ENCODE assay signal across 22 cellular contexts in the genomic region with DNA sequence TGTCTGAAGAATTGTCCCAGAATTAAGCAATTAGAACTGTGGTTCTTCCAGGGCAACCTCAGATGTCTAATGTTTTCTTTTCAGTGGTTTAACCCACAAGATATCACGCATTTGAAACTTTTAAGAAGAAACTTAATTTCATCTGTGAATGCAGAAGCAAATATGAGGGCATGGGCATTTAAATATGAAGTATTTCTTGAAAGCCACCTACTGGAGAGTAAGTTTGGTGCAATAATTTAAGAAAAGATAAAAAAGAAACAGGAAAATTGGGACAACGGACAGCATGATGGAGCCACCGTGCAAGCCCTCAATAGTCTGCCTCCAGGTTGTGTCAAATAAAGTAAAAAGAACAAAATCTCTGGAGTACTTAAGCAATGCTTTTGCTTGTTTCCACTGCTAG. TPM values are rescaled to one million over a fixed set of nuclear protein-coding genes. Genes with fewer than 3 reads are reported as not detected.
DNase-seq lines count a peak whose midpoint lies in the region; ATAC-seq and TF ChIP-seq lines count a peak whose summit lies in the region.
"Had no signal": no experiment of that assay in that cellular context is flagged by ENCODE, and none has a peak within 500 bp of the region (broad histone marks: within the 10 kb centered on the region; RNA-seq: fewer than 3 reads in every experiment).

No MANE protein-coding gene starts in this region.

- intact Hi-C loops in heart left ventricle (cut with DNase I) = no loop called here

- H4K20me1 ChIP-seq in KMS-11 (ENCODE audit: insufficient read depth) = no peaks in the 10 kb centered on the region
- no peaks in the 10 kb centered on the region for H4K20me1 ChIP-seq in osteoblast (ENCODE audit: insufficient read depth, low read length)

- H3K9me3 ChIP-seq in osteoblast (ENCODE audit: low read depth, low read length) (no peaks in the 10 kb centered on the region), heart left ventricle (no peaks in the 10 kb centered on the region)
- H3K9me3 ChIP-seq: tibial nerve had no signal

- H3K9me3 Mint-ChIP-seq in activated naive CD4-positive, alpha-beta T cell treated with anti-CD3 and anti-CD28 coated beads, Interleukin-2, amount 50 U/mL, for 72 hours = no peaks in the 10 kb centered on the region
- H3K9me3 Mint-ChIP-seq: CD8-positive, alpha-beta memory T cell; naive thymus-derived CD4-positive, alpha-beta T cell had no signal

- H3K27me3 ChIP-seq in KMS-11 (ENCODE audit: insufficient read depth, low read depth) (no peaks in the 10 kb centered on the region), osteoblast (ENCODE audit: insufficient read depth, low read length) (peaks cover 5% of the 10 kb centered on the region), heart left ventricle (peaks cover 0 to 12% (median 0%) of the 10 kb centered on the region in 9 donors)
- H3K27me3 ChIP-seq: tibial nerve had no signal

- TF ChIP-seq POLR2A in heart left ventricle (IDR thresholded peaks at IDR 0.05) = no peak

- H3K79me2 ChIP-seq in KMS-11 (ENCODE audit: insufficient read depth, low read depth) (no peaks in the 10 kb centered on the region), osteoblast (ENCODE audit: insufficient read depth, low read length) (no peaks in the 10 kb centered on the region)

- H3K36me3 Mint-ChIP-seq in activated naive CD4-positive, alpha-beta T cell treated with anti-CD3 and anti-CD28 coated beads, Interleukin-2, amount 50 U/mL, for 72 hours = no peaks in the 10 kb centered on the region
- H3K36me3 Mint-ChIP-seq: CD8-positive, alpha-beta memory T cell; naive thymus-derived CD4-positive, alpha-beta T cell had no signal

- peak; percentile 29 for TF ChIP-seq CTCF in KMS-11 (conservative IDR thresholded peaks at IDR 0.05; ENCODE audit: low read depth, low read length)
- TF ChIP-seq CTCF in cardiac fibroblast (IDR thresholded peaks at IDR 0.05; ENCODE audit: low read depth, low read length) = peak; percentile 15
- peak; percentile 42 for TF ChIP-seq CTCF in osteoblast (IDR thresholded peaks at IDR 0.05; ENCODE audit: extremely low read depth, low read depth, low read length)
- TF ChIP-seq CTCF in GM20000 (IDR thresholded peaks at IDR 0.05; ENCODE audit: extremely low read depth, missing control alignments) = no peak
- no peak for TF ChIP-seq CTCF in heart left ventricle (IDR thresholded peaks at IDR 0.05)

- 69 to 79% (median 71%) methylated on average over 3 of the region's 3 CpGs for WGBS in heart left ventricle, 4 donors

- DNase-seq in DMS114 treated with DMSO at 0.1 percent for 48 hours (lab: John Stamatoyannopoulos, UW; ENCODE audit: unreplicated experiment) = peak; percentile 3
- DNase-seq in cardiac fibroblast (ENCODE audit: low read depth in 2 of 2) = peak in 1 of 2 donors; percentile 5
- DNase-seq in osteoblast (ENCODE audit: insufficient read length, low spot score, missing footprints) = no peak
- no peak for DNase-seq in GM20000 (ENCODE audit: low spot score)
- DNase-seq in heart left ventricle = no peak
- DNase-seq in activated naive CD4-positive, alpha-beta T cell treated with anti-CD3 and anti-CD28 coated beads, Interleukin-2, amount 50 U/mL, for 72 hours (ENCODE audit: low spot score in 2 of 2) = no peak
- DNase-seq: activated effector memory CD4-positive, alpha-beta T cell treated with anti-CD3 and anti-CD28 coated beads, Interleukin-2, amount 50 U/mL, for 16 hours; amygdala; CD8-positive, alpha-beta memory T cell; EL; head of caudate nucleus; naive thymus-derived CD4-positive, alpha-beta T cell; NCI-H2029; NCI-H510A; stimulated activated naive CD4-positive, alpha-beta T cell treated with Interleukin-2 at 50 U/mL for 16 hours; T-helper 9 cell had no signal

- H2AFZ ChIP-seq in KMS-11 (ENCODE audit: low read depth) = no peak overlapping the region
- H2AFZ ChIP-seq in osteoblast (ENCODE audit: low read length) = no peak overlapping the region

- H3K4me1 ChIP-seq in KMS-11 (ENCODE audit: low read depth, poor library complexity, severe bottlenecking) = no peaks in the 10 kb centered on the region
- H3K4me1 ChIP-seq in osteoblast (ENCODE audit: insufficient read depth, low read length) = no peaks in the 10 kb centered on the region
- no peaks in the 10 kb centered on the region for H3K4me1 ChIP-seq in heart left ventricle
- H3K4me1 ChIP-seq: SJSA1 had no signal

- H3K36me3 ChIP-seq in KMS-11 (ENCODE audit: insufficient read depth) (no peaks in the 10 kb centered on the region), osteoblast (ENCODE audit: insufficient read depth, low read length) (no peaks in the 10 kb centered on the region), heart left ventricle (no peaks in the 10 kb centered on the region)
- H3K36me3 ChIP-seq: SJSA1, tibial nerve had no signal

- H3K27ac ChIP-seq in KMS-11 = no peak overlapping the region
- no peak overlapping the region for H3K27ac ChIP-seq in osteoblast (ENCODE audit: low read depth, low read length)
- no peak overlapping the region for H3K27ac ChIP-seq in heart left ventricle
- H3K27ac ChIP-seq: coronary artery, SJSA1, tibial nerve had no signal

- no peak overlapping the region for H3K27ac Mint-ChIP-seq in activated naive CD4-positive, alpha-beta T cell treated with anti-CD3 and anti-CD28 coated beads, Interleukin-2, amount 50 U/mL, for 72 hours
- H3K27ac Mint-ChIP-seq: CD8-positive, alpha-beta memory T cell; naive thymus-derived CD4-positive, alpha-beta T cell had no signal

- H3K4me2 ChIP-seq in KMS-11 (no peak overlapping the region), osteoblast (ENCODE audit: insufficient read depth, low read length) (no peak overlapping the region)

- H3K4me3 ChIP-seq in KMS-11 (IDR thresholded peaks at IDR 0.05; ENCODE audit: insufficient read depth, low read depth, low read length) (no peak overlapping the region), cardiac fibroblast (replicated peaks in 1 of 2; ENCODE audit: low read depth in 2 of 2, low read length in 2 of 2) (no peak overlapping the region), osteoblast (ENCODE audit: insufficient read depth, low read length) (no peak overlapping the region), heart left ventricle (no peak overlapping the region)
- H3K4me3 ChIP-seq: coronary artery, lung, SJSA1, tibial nerve had no signal

- ATAC-seq in heart left ventricle = no peak
- ATAC-seq in activated naive CD4-positive, alpha-beta T cell treated with anti-CD3 and anti-CD28 coated beads, Interleukin-2, amount 50 U/mL, for 72 hours = no peak
- ATAC-seq: naive thymus-derived CD4-positive, alpha-beta T cell had no signal

- no peak overlapping the region for H3K9ac ChIP-seq in KMS-11

RNA-seq across cellular contexts. Expression of gene CAPSL, which starts 1.2 kb away (rescaled TPM):
- total RNA-seq in osteoblast (not detected in 2 replicates), heart left ventricle (not detected)
- not detected for polyA plus RNA-seq in heart left ventricle
- total RNA-seq in activated naive CD4-positive, alpha-beta T cell treated with anti-CD3 and anti-CD28 coated beads, Interleukin-2, amount 50 U/mL, for 72 hours = 1 to 10 TPM; 1.1 to 3.5 TPM
- total RNA-seq: naive thymus-derived CD4-positive, alpha-beta T cell; tibial nerve had no signal
- polyA plus RNA-seq: CD8-positive, alpha-beta memory T cell; naive thymus-derived CD4-positive, alpha-beta T cell had no signal

RNA-seq across cellular contexts. Expression of gene UGT3A1, which starts 51.6 kb away (rescaled TPM):
- total RNA-seq in osteoblast (not detected in 2 replicates), heart left ventricle (not detected)
- polyA plus RNA-seq in heart left ventricle = not detected
- not detected for total RNA-seq in activated naive CD4-positive, alpha-beta T cell treated with anti-CD3 and anti-CD28 coated beads, Interleukin-2, amount 50 U/mL, for 72 hours
- total RNA-seq: CD8-positive, alpha-beta memory T cell; HT1080; lung; naive thymus-derived CD4-positive, alpha-beta T cell; SJSA1; tibial nerve had no signal
- polyA plus RNA-seq: CD8-positive, alpha-beta memory T cell; lung; naive thymus-derived CD4-positive, alpha-beta T cell had no signal

Comparison
In these comparisons a context has a peak if more than half of its experiments do, and no peak if none do; other contexts are left out.
1. CTCF ChIP-seq: peak in KMS-11 (single experiment), cardiac fibroblast (single experiment) and osteoblast (single experiment); none in GM20000 (single experiment) and heart left ventricle (0 of 12).